ENCODE assay signal across 30 cellular contexts in genomic region chr16:82900611-82901010, GRCh38.
"Had no signal": no experiment of that assay in that cellular context is flagged by ENCODE, and none has a peak within 500 bp of the region (broad histone marks: within the 10 kb centered on the region; RNA-seq: fewer than 3 reads in every experiment).

No MANE protein-coding gene starts in this region.

- H3K36me3 Mint-ChIP-seq: activated CD4-positive, alpha-beta memory T cell treated with anti-CD3 and anti-CD28 coated beads for 36 hours; activated CD8-positive, alpha-beta memory T cell treated with anti-CD3 and anti-CD28 coated beads, Interleukin-2, amount 10 ng/mL, durations not matched to agents 7 days and 5 days; activated naive CD4-positive, alpha-beta T cell treated with anti-CD3 and anti-CD28 coated beads, Interleukin-2, amount 50 U/mL, for 24 hours; activated naive CD8-positive, alpha-beta T cell treated with anti-CD3 and anti-CD28 coated beads for 36 hours had no signal

- H3K27ac Mint-ChIP-seq: activated CD4-positive, alpha-beta memory T cell treated with anti-CD3 and anti-CD28 coated beads for 36 hours; activated CD4-positive, alpha-beta T cell treated with anti-CD3 and anti-CD28 coated beads for 36 hours; activated CD4-positive, alpha-beta T cell treated with anti-CD3 and anti-CD28 coated beads, Interleukin-2, amount 10 ng/mL, durations not matched to agents 24 days and 14 days; activated CD8-positive, alpha-beta memory T cell treated with anti-CD3 and anti-CD28 coated beads, Interleukin-2, amount 10 ng/mL, durations not matched to agents 7 days and 5 days; activated CD8-positive, alpha-beta T cell treated with anti-CD3 and anti-CD28 coated beads, Interleukin-2, amount 10 ng/mL, durations not matched to agents 7 days and 5 days; activated naive CD4-positive, alpha-beta T cell treated with anti-CD3 and anti-CD28 coated beads for 36 hours; activated naive CD4-positive, alpha-beta T cell treated with anti-CD3 and anti-CD28 coated beads, Interleukin-2, amount 50 U/mL, for 24 hours; activated naive CD8-positive, alpha-beta T cell treated with anti-CD3 and anti-CD28 coated beads for 36 hours; activated naive CD8-positive, alpha-beta T cell treated with anti-CD3 and anti-CD28 coated beads, Interleukin-2, amount 50 U/mL, for 24 hours; activated T-helper 1 cell treated with anti-CD3 and anti-CD28 coated beads, Interleukin-12 subunit alpha, Interleukin-12 subunit beta, Interleukin-2, Interleukin-4 antibody, amounts not matched to agents 30 ng/mL and 10 ng/mL and 1 ng/mL, durations not matched to agents 14 hours and 24 hours and 36 hours; activated T-helper 2 cell treated with anti-CD3 and anti-CD28 coated beads, Interferon-gamma antibody, Interleukin-2, Interleukin-4, amounts not matched to agents 10 μg/mL and 5 μg/mL and 100 μg/mL, durations not matched to agents 14 hours and 24 hours and 36 hours; dendritic cell treated with granulocyte-macrophage colony-stimulating factor and Interleukin-4, amounts not matched to agents 40 ng/mL and 50 ng/mL, for 4 days; effector memory CD8-positive, alpha-beta T cell had no signal

- H3K9me3 Mint-ChIP-seq: activated naive CD4-positive, alpha-beta T cell treated with anti-CD3 and anti-CD28 coated beads for 36 hours; activated naive CD8-positive, alpha-beta T cell treated with anti-CD3 and anti-CD28 coated beads, Interleukin-2, amount 50 U/mL, for 24 hours; activated T-helper 2 cell treated with anti-CD3 and anti-CD28 coated beads, Interferon-gamma antibody, Interleukin-2, Interleukin-4, amounts not matched to agents 10 μg/mL and 5 μg/mL and 100 μg/mL, durations not matched to agents 14 hours and 24 hours and 36 hours; dendritic cell treated with granulocyte-macrophage colony-stimulating factor and Interleukin-4, amounts not matched to agents 40 ng/mL and 50 ng/mL, for 4 days had no signal

- H3K4me3 ChIP-seq: adrenal gland, coronary artery, esophagus squamous epithelium had no signal

- H3K4me3 Mint-ChIP-seq: activated CD4-positive, alpha-beta memory T cell treated with anti-CD3 and anti-CD28 coated beads for 36 hours; activated CD4-positive, alpha-beta T cell treated with anti-CD3 and anti-CD28 coated beads for 36 hours; activated CD4-positive, alpha-beta T cell treated with anti-CD3 and anti-CD28 coated beads, Interleukin-2, amount 10 ng/mL, durations not matched to agents 24 days and 14 days; activated CD8-positive, alpha-beta memory T cell treated with anti-CD3 and anti-CD28 coated beads, Interleukin-2, amount 10 ng/mL, durations not matched to agents 7 days and 5 days; activated CD8-positive, alpha-beta T cell treated with anti-CD3 and anti-CD28 coated beads, Interleukin-2, amount 10 ng/mL, durations not matched to agents 7 days and 5 days; activated naive CD4-positive, alpha-beta T cell treated with anti-CD3 and anti-CD28 coated beads for 36 hours; activated naive CD4-positive, alpha-beta T cell treated with anti-CD3 and anti-CD28 coated beads, Interleukin-2, amount 50 U/mL, for 24 hours; activated naive CD8-positive, alpha-beta T cell treated with anti-CD3 and anti-CD28 coated beads for 36 hours; activated naive CD8-positive, alpha-beta T cell treated with anti-CD3 and anti-CD28 coated beads, Interleukin-2, amount 50 U/mL, for 24 hours; activated T-helper 1 cell treated with anti-CD3 and anti-CD28 coated beads, Interleukin-12 subunit alpha, Interleukin-12 subunit beta, Interleukin-2, Interleukin-4 antibody, amounts not matched to agents 30 ng/mL and 10 ng/mL and 1 ng/mL, durations not matched to agents 14 hours and 24 hours and 36 hours; central memory CD8-positive, alpha-beta T cell; dendritic cell treated with granulocyte-macrophage colony-stimulating factor and Interleukin-4, amounts not matched to agents 40 ng/mL and 50 ng/mL, for 4 days; effector memory CD8-positive, alpha-beta T cell had no signal

- ATAC-seq: activated CD4-positive, alpha-beta T cell treated with anti-CD3 and anti-CD28 coated beads for 36 hours; activated CD8-positive, alpha-beta memory T cell treated with anti-CD3 and anti-CD28 coated beads, Interleukin-2, amount 10 ng/mL, durations not matched to agents 7 days and 5 days; activated CD8-positive, alpha-beta T cell treated with anti-CD3 and anti-CD28 coated beads, Interleukin-2, amount 10 ng/mL, durations not matched to agents 7 days and 5 days; activated naive CD8-positive, alpha-beta T cell treated with anti-CD3 and anti-CD28 coated beads, Interleukin-2, amount 50 U/mL, for 24 hours; effector memory CD8-positive, alpha-beta T cell had no signal

- H3K4me1 Mint-ChIP-seq: activated CD4-positive, alpha-beta T cell treated with anti-CD3 and anti-CD28 coated beads for 36 hours; activated CD4-positive, alpha-beta T cell treated with anti-CD3 and anti-CD28 coated beads, Interleukin-2, amount 10 ng/mL, durations not matched to agents 24 days and 14 days; activated CD8-positive, alpha-beta memory T cell treated with anti-CD3 and anti-CD28 coated beads, Interleukin-2, amount 10 ng/mL, durations not matched to agents 7 days and 5 days; activated naive CD4-positive, alpha-beta T cell treated with anti-CD3 and anti-CD28 coated beads, Interleukin-2, amount 50 U/mL, for 24 hours; activated naive CD8-positive, alpha-beta T cell treated with anti-CD3 and anti-CD28 coated beads for 36 hours; activated naive CD8-positive, alpha-beta T cell treated with anti-CD3 and anti-CD28 coated beads, Interleukin-2, amount 50 U/mL, for 24 hours; central memory CD8-positive, alpha-beta T cell had no signal

- DNase-seq: activated CD4-positive, alpha-beta memory T cell treated with anti-CD3 and anti-CD28 coated beads for 36 hours; activated CD4-positive, alpha-beta T cell treated with anti-CD3 and anti-CD28 coated beads for 36 hours; activated CD4-positive, alpha-beta T cell treated with anti-CD3 and anti-CD28 coated beads, Interleukin-2, amount 10 ng/mL, durations not matched to agents 24 days and 14 days; activated CD4-positive, CD25-positive, alpha-beta regulatory T cell; activated CD4-positive, CD25-positive, alpha-beta regulatory T cell treated with anti-CD3 and anti-CD28 coated beads, Interleukin-2, amount 50 U/mL, for 72 hours; activated CD8-positive, alpha-beta memory T cell treated with anti-CD3 and anti-CD28 coated beads, Interleukin-2, amount 10 ng/mL, durations not matched to agents 7 days and 5 days; activated CD8-positive, alpha-beta memory T cell treated with anti-CD3 and anti-CD28 coated beads, Interleukin-2, amount 50 U/mL, for 4 hours; activated CD8-positive, alpha-beta T cell treated with anti-CD3 and anti-CD28 coated beads, Interleukin-2, amount 10 ng/mL, durations not matched to agents 7 days and 5 days; activated effector memory CD4-positive, alpha-beta T cell treated with anti-CD3 and anti-CD28 coated beads, Interleukin-2, amount 50 U/mL, for 16 hours; activated naive CD4-positive, alpha-beta T cell treated with anti-CD3 and anti-CD28 coated beads for 36 hours; activated naive CD8-positive, alpha-beta T cell treated with anti-CD3 and anti-CD28 coated beads for 36 hours; activated naive CD8-positive, alpha-beta T cell treated with anti-CD3 and anti-CD28 coated beads, Interleukin-2, amount 50 U/mL, for 24 hours; activated T-cell treated with anti-CD3 and anti-CD28 coated beads, Interleukin-2, amount 50 U/mL, for 1 hour; activated T-cell treated with anti-CD3 and anti-CD28 coated beads, Interleukin-2, amount 50 U/mL, for 48 hours; adrenal gland; amygdala; aorta; brain microvascular endothelial cell; effector CD4-positive, alpha-beta T cell; effector memory CD8-positive, alpha-beta T cell; esophagus squamous epithelium; foreskin melanocyte; head of caudate nucleus; T-helper 2 cell had no signal

- H3K27me3 Mint-ChIP-seq: activated CD4-positive, alpha-beta memory T cell treated with anti-CD3 and anti-CD28 coated beads for 36 hours; activated CD4-positive, alpha-beta T cell treated with anti-CD3 and anti-CD28 coated beads for 36 hours; activated CD4-positive, alpha-beta T cell treated with anti-CD3 and anti-CD28 coated beads, Interleukin-2, amount 10 ng/mL, durations not matched to agents 24 days and 14 days; activated CD8-positive, alpha-beta memory T cell treated with anti-CD3 and anti-CD28 coated beads, Interleukin-2, amount 10 ng/mL, durations not matched to agents 7 days and 5 days; activated naive CD4-positive, alpha-beta T cell treated with anti-CD3 and anti-CD28 coated beads, Interleukin-2, amount 50 U/mL, for 24 hours; activated naive CD8-positive, alpha-beta T cell treated with anti-CD3 and anti-CD28 coated beads for 36 hours; central memory CD8-positive, alpha-beta T cell; dendritic cell treated with granulocyte-macrophage colony-stimulating factor and Interleukin-4, amounts not matched to agents 40 ng/mL and 50 ng/mL, for 4 days had no signal
